In genomic region chr14:76228138-76228537, GRCh38 we compare ENCODE assay signal across 2 cellular contexts.
A peak's percentile ranks its signal among the peaks of the same experiment; 100 is the strongest.
TF ChIP-seq lines count a peak whose summit lies in the region.

No MANE protein-coding gene starts in this region.

TF ChIP-seq in HepG2, 621 proteins besides CTCF, POLR2A, EP300 and RAD21 (continued from another document and continues in another):
- no peak for TF ChIP-seq DZIP1 (CRISPR knock-in tag; IDR thresholded peaks at IDR 0.05)
- TF ChIP-seq ZNF281 (CRISPR knock-in tag; IDR thresholded peaks at IDR 0.05; ENCODE audit: borderline replicate concordance) = peak; percentile 54; the same call in 1 of the 2 replicates
- no peak for TF ChIP-seq ZNF234 (CRISPR knock-in tag; conservative IDR thresholded peaks at IDR 0.05)
- TF ChIP-seq GATAD2A (CRISPR knock-in tag; IDR thresholded peaks at IDR 0.05) = peak; percentile 38; the same call in 1 of the 2 replicates
- TF ChIP-seq NR2C2 (CRISPR knock-in tag; IDR thresholded peaks at IDR 0.05; ENCODE audit: borderline replicate concordance) = no peak
- no peak for TF ChIP-seq ZNF724P (CRISPR knock-in tag; IDR thresholded peaks at IDR 0.05; ENCODE audit: borderline replicate concordance)
- TF ChIP-seq ZNF839 (CRISPR knock-in tag; IDR thresholded peaks at IDR 0.05; ENCODE audit: borderline replicate concordance) = no peak
- TF ChIP-seq CEBPZ (IDR thresholded peaks at IDR 0.05; ENCODE audit: low read length) = no peak
- no peak for TF ChIP-seq RFXANK (CRISPR knock-in tag; IDR thresholded peaks at IDR 0.05)
- TF ChIP-seq RARA (CRISPR knock-in tag; IDR thresholded peaks at IDR 0.05) = 0 out of 2 replicates have a peak, but pooled peaks have one; percentile 6
- no peak for TF ChIP-seq TARDBP (CRISPR knock-in tag; IDR thresholded peaks at IDR 0.05)
- TF ChIP-seq IRF1 (CRISPR knock-in tag; IDR thresholded peaks at IDR 0.05; ENCODE audit: low read depth) = no peak
- TF ChIP-seq RELA (CRISPR knock-in tag; IDR thresholded peaks at IDR 0.05) = no peak

TF ChIP-seq in GM12878, 131 proteins besides CTCF, POLR2A, EP300 and RAD21 (continued from another document and continues in another):
- TF ChIP-seq RELB (IDR thresholded peaks at IDR 0.05; ENCODE audit: low read depth) (peak; percentile 32; the same call in 1 of the 2 replicates), NRF1 (conservative IDR thresholded peaks at IDR 0.05; ENCODE audit: low read depth, low read length) (no peak), ETV6 (conservative IDR thresholded peaks at IDR 0.05 in 1 of 2, IDR thresholded peaks at IDR 0.05 in 1 of 2; ENCODE audit: borderline replicate concordance in 1 of 2, low read depth in 1 of 2) (no peak), JUND (IDR thresholded peaks at IDR 0.05; ENCODE audit: low read depth, low read length) (no peak), RBBP5 (conservative IDR thresholded peaks at IDR 0.05) (no peak), POLR2AphosphoS5 (IDR thresholded peaks at IDR 0.05; ENCODE audit: low read length) (no peak), PML (IDR thresholded peaks at IDR 0.05; ENCODE audit: low read length) (no peak), SKIL (IDR thresholded peaks at IDR 0.05; ENCODE audit: low read depth, poor library complexity, severe bottlenecking) (no peak), E2F8 (IDR thresholded peaks at IDR 0.05; ENCODE audit: low read depth, partially characterized antibody) (no peak), CBX3 (IDR thresholded peaks at IDR 0.05; ENCODE audit: borderline replicate concordance, low read depth) (no peak), ZNF687 (IDR thresholded peaks at IDR 0.05) (no peak; the same call in 1 of the 2 replicates), IRF5 (IDR thresholded peaks at IDR 0.05; ENCODE audit: borderline replicate concordance) (no peak), TARDBP (IDR thresholded peaks at IDR 0.05; ENCODE audit: borderline replicate concordance) (no peak), SREBF2 (IDR thresholded peaks at IDR 0.05; ENCODE audit: low read length) (no peak), TAF1 (IDR thresholded peaks at IDR 0.05; ENCODE audit: borderline replicate concordance, low read depth, low read length) (no peak), RB1 (IDR thresholded peaks at IDR 0.05; ENCODE audit: borderline replicate concordance) (no peak), JUNB (IDR thresholded peaks at IDR 0.05) (peak; percentile 59), EED (IDR thresholded peaks at IDR 0.05; ENCODE audit: low read depth) (no peak), POLR2AphosphoS2 (IDR thresholded peaks at IDR 0.05; ENCODE audit: low read depth, low read length) (no peak), YBX1 (IDR thresholded peaks at IDR 0.05) (no peak), IKZF1 (conservative IDR thresholded peaks at IDR 0.05) (no peak; the same call in 1 of the 2 replicates), TCF3 (IDR thresholded peaks at IDR 0.05; ENCODE audit: borderline replicate concordance, insufficient read depth, low read depth, low read length) (no peak), BCLAF1 (IDR thresholded peaks at IDR 0.05) (no peak), CHD2 (IDR thresholded peaks at IDR 0.05; ENCODE audit: borderline replicate concordance, low read depth, low read length) (no peak), MYB (IDR thresholded peaks at IDR 0.05; ENCODE audit: borderline replicate concordance, low read depth, low read length) (no peak), NFYA (IDR thresholded peaks at IDR 0.05; ENCODE audit: borderline replicate concordance, low read depth, low read length) (no peak), TBL1XR1 (IDR thresholded peaks at IDR 0.05; ENCODE audit: low read depth, low read length) (no peak), SUPT20H (IDR thresholded peaks at IDR 0.05; ENCODE audit: borderline replicate concordance, control insufficient read depth, low read depth, low read length) (no peak), DPF2 (IDR thresholded peaks at IDR 0.05) (0 out of 2 replicates have a peak, but pooled peaks have one; percentile 29), SMAD5 (IDR thresholded peaks at IDR 0.05; ENCODE audit: low read depth) (no peak), SIX5 (IDR thresholded peaks at IDR 0.05; ENCODE audit: low read depth, low read length, severe bottlenecking) (no peak), ATF3 (IDR thresholded peaks at IDR 0.05; ENCODE audit: borderline replicate concordance, extremely low read depth, low read depth, low read length) (no peak), CREM (IDR thresholded peaks at IDR 0.05; ENCODE audit: low read depth) (no peak; the same call in 1 of the 2 replicates), PAX5 (IDR thresholded peaks at IDR 0.05; ENCODE audit: borderline replicate concordance, low read depth, low read length) (no peak), NBN (IDR thresholded peaks at IDR 0.05) (no peak; the same call in 1 of the 2 replicates), REST (IDR thresholded peaks at IDR 0.05; ENCODE audit: low read depth, low read length) (no peak), MTA3 (IDR thresholded peaks at IDR 0.05; ENCODE audit: borderline replicate concordance, low read length) (0 out of 2 replicates have a peak, but pooled peaks have one; percentile 53), RUNX3 (IDR thresholded peaks at IDR 0.05; ENCODE audit: low read length) (peak; percentile 40)
